ENCODE assay signal across 28 cellular contexts in genomic region chr14:71463807-71464206, GRCh38.
"Had no signal": no experiment of that assay in that cellular context is flagged by ENCODE, and none has a peak within 500 bp of the region (broad histone marks: within the 10 kb centered on the region; RNA-seq: fewer than 3 reads in every experiment).

No MANE protein-coding gene starts in this region.

- H3K9me3 ChIP-seq: ovary, psoas muscle, right lobe of liver, thyroid gland, upper lobe of right lung, uterus had no signal

- H3K4me1 Mint-ChIP-seq: neural progenitor cell had no signal

- H3K4me3 Mint-ChIP-seq: natural killer cell; nephron; neural progenitor cell; stimulated activated effector memory CD8-positive, alpha-beta T cell treated with anti-CD3 and anti-CD28 coated beads, Interleukin-12 subunit alpha, Interleukin-12 subunit beta, amount 100 ng/mL, for 72 hours; stimulated activated naive B cell treated with anti-CD40 and anti-IgM and Interleukin-4, amounts not matched to agents 10 μg/mL and 1 μg/mL and 100 μg/mL, for 72 hours; stimulated activated naive CD8-positive, alpha-beta T cell treated with anti-CD3 and anti-CD28 coated beads, Interleukin-15, Interleukin-2, amounts not matched to agents 100 ng/mL and 50 ng/mL, for 24 hours; type B pancreatic cell had no signal

- H3K4me3 ChIP-seq: neural progenitor cell, ovary, psoas muscle, right lobe of liver, sigmoid colon, stomach, thoracic aorta, thyroid gland, tibial nerve, upper lobe of right lung, uterus had no signal

- H3K36me3 Mint-ChIP-seq: natural killer cell; stimulated activated effector memory CD8-positive, alpha-beta T cell treated with anti-CD3 and anti-CD28 coated beads, Interleukin-12 subunit alpha, Interleukin-12 subunit beta, amount 100 ng/mL, for 72 hours had no signal

- H3K4me1 ChIP-seq: neural progenitor cell, parathyroid adenoma, psoas muscle, right lobe of liver, upper lobe of right lung, uterus had no signal

- ATAC-seq: natural killer cell; psoas muscle; right cardiac atrium; right lobe of liver; stimulated activated effector memory CD8-positive, alpha-beta T cell treated with anti-CD3 and anti-CD28 coated beads, Interleukin-12 subunit alpha, Interleukin-12 subunit beta, amount 100 ng/mL, for 72 hours; stimulated activated naive B cell treated with anti-CD40 and anti-IgM and Interleukin-4, amounts not matched to agents 10 μg/mL and 1 μg/mL and 100 μg/mL, for 72 hours; upper lobe of right lung had no signal

- H3K27ac Mint-ChIP-seq: natural killer cell; nephron; neural progenitor cell; progenitor cell of endocrine pancreas; stimulated activated effector memory CD8-positive, alpha-beta T cell treated with anti-CD3 and anti-CD28 coated beads, Interleukin-12 subunit alpha, Interleukin-12 subunit beta, amount 100 ng/mL, for 72 hours; stimulated activated naive B cell treated with anti-CD40 and anti-IgM and Interleukin-4, amounts not matched to agents 10 μg/mL and 1 μg/mL and 100 μg/mL, for 72 hours; stimulated activated naive CD8-positive, alpha-beta T cell treated with anti-CD3 and anti-CD28 coated beads, Interleukin-15, Interleukin-2, amounts not matched to agents 100 ng/mL and 50 ng/mL, for 24 hours; type B pancreatic cell had no signal

- H3K27ac ChIP-seq: neural progenitor cell, ovary, parathyroid adenoma, psoas muscle, right lobe of liver, sigmoid colon, stomach, thoracic aorta, thyroid gland, tibial nerve, upper lobe of right lung, uterus had no signal

- DNase-seq: natural killer cell; occipital lobe; ovary; posterior cingulate gyrus; psoas muscle; right cardiac atrium; right lobe of liver; sigmoid colon; small intestine; stimulated activated CD4-positive, alpha-beta T cell treated with anti-CD3 and anti-CD28 coated beads, Interleukin-15, amount 100 ng/mL, for 24 hours; stimulated activated CD4-positive, alpha-beta T cell treated with anti-CD3 and anti-CD28 coated beads, Interleukin-2, amount 100 ng/mL, for 24 hours; stimulated activated CD4-positive, alpha-beta T cell treated with anti-CD3 and anti-CD28 coated beads, Interleukin-2, amount 100 ng/mL, for 48 hours; stimulated activated CD4-positive, alpha-beta T cell treated with anti-CD3 and anti-CD28 coated beads, Interleukin-4, amount 100 ng/mL, for 24 hours; stimulated activated naive B cell treated with anti-CD40 and anti-IgM and Interleukin-4, amounts not matched to agents 10 μg/mL and 1 μg/mL and 100 μg/mL, for 72 hours; stimulated activated naive CD4-positive, alpha-beta T cell treated with Interleukin-2 at 50 U/mL for 16 hours; stomach; thyroid gland; upper lobe of right lung; uterus had no signal

- H3K36me3 ChIP-seq: neural progenitor cell, ovary, right lobe of liver, stomach, thoracic aorta, thyroid gland, upper lobe of right lung, uterus had no signal

- H3K27me3 Mint-ChIP-seq: progenitor cell of endocrine pancreas; stimulated activated naive B cell treated with anti-CD40 and anti-IgM and Interleukin-4, amounts not matched to agents 10 μg/mL and 1 μg/mL and 100 μg/mL, for 72 hours; stimulated activated naive CD8-positive, alpha-beta T cell treated with anti-CD3 and anti-CD28 coated beads, Interleukin-15, Interleukin-2, amounts not matched to agents 100 ng/mL and 50 ng/mL, for 24 hours; type B pancreatic cell had no signal
